ENCODE assay signal across 8 cellular contexts in the genomic region with DNA sequence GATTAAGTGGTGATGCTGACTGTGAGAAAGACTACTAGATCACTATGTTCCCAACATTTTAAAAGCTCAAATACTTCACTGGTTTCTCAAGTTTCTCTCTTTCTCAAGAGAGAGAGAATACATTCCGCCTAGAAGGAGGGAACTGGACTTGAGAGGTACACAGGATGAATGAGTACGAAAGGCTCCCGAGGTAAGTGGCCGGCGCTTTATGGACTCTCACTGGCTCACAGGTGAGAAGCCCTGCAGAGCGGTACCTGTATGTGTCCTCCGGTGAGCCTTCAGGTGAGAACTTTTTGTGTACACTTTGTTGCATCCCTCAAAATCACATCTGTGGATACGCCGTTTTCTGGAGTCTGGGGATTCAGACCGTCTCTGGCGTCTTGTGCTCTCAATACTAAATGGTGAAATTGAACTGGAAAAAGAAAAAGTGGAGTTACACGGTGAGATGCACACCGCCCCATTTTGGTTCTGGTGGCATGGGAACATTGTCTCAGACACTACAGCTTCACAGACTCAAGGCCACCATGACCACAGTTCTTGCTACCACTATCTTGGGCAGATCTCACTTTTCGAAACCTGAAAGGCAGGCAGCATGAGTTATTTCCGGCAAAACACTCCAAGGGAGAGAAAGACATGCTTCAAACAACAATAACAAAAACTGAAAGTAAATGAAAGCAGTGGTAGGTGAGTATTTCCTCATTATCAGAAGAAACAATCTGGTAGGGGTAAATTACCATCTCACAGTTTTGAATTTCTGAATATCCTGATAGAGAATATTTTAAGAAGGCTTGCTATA.
DNase-seq lines count a peak whose midpoint lies in the region; TF ChIP-seq lines count a peak whose summit lies in the region.

No MANE protein-coding gene starts in this region.

- H3K36me3 ChIP-seq in thyroid gland, result no peaks in the 10 kb centered on the region

- DNase-seq in activated CD8-positive, alpha-beta memory T cell treated with anti-CD3 and anti-CD28 coated beads for 1 hour (ENCODE audit: extremely low read depth in 1 of 2, low read depth in 1 of 2), result peak; percentile 10 to 11
- no peak for DNase-seq in activated CD8-positive, alpha-beta memory T cell treated with anti-CD3 and anti-CD28 coated beads for 24 hours
- peak; percentile 34 for DNase-seq in T follicular helper cell (ENCODE audit: low read depth)
- DNase-seq in effector CD4-positive, alpha-beta T cell, result peak; percentile 50
- DNase-seq in thyroid gland, result peak; percentile 77 to 81
- DNase-seq in AG08396 (ENCODE audit: low spot score), result no peak
- no peak for DNase-seq in NCI-H1092 treated with DMSO at 0.1 percent for 48 hours (lab: John Stamatoyannopoulos, UW)
- DNase-seq in NCI-H774 (lab: John Stamatoyannopoulos, UW), result no peak

- no peak overlapping the region for H3K4me3 ChIP-seq in thyroid gland (replicated peaks in 1 of 3)

- peak in 1 of 2 donors; percentile 31 for TF ChIP-seq POLR2A in thyroid gland (IDR thresholded peaks at IDR 0.05)

- no peaks in the 10 kb centered on the region for H3K9me3 ChIP-seq in thyroid gland

- TF ChIP-seq CTCF in thyroid gland (IDR thresholded peaks at IDR 0.05), result no peak

- no peaks in the 10 kb centered on the region for H3K27me3 ChIP-seq in thyroid gland

- peak overlapping the region in 1 of 3 donors; percentile 19 for H3K27ac ChIP-seq in thyroid gland

- H3K4me1 ChIP-seq in thyroid gland, result peaks cover 6 to 12% of the 10 kb centered on the region in 2 donors

- intact Hi-C loops in thyroid gland (cut with DNase I), result no loop called here

- 62% methylated on average over 15 of the region's 15 CpGs for WGBS in thyroid gland, 2 donors

Comparison
In these comparisons a context has a peak if more than half of its experiments do, and no peak if none do; other contexts are left out.
1. DNase-seq: peak in activated CD8-positive, alpha-beta memory T cell treated with anti-CD3 and anti-CD28 coated beads for 1 hour (2 of 2), T follicular helper cell (single experiment), effector CD4-positive, alpha-beta T cell (single experiment) and thyroid gland (2 of 2); none in activated CD8-positive, alpha-beta memory T cell treated with anti-CD3 and anti-CD28 coated beads for 24 hours (single experiment), AG08396 (single experiment), NCI-H1092 treated with DMSO at 0.1 percent for 48 hours (single experiment) and NCI-H774 (single experiment).